In the genomic region with DNA sequence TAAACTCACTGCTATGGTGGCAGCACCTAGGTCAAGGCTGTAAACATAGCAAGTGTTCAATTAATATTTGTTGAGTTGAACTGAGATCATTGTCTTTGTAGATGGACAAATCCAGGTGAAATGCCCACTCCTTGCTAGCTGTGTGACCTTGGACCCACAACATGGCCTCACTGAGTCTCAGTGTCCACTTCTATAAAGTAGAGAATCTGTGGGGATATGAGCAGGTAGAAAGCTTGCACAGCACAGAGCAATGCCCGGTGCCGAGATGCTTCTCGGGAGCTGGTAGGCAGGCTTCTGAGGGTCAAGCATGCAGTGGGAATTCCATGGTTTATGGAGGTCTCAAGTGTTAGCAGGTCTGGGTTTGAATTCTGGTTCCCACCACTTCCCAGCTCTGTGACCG, we compare ENCODE assay signal across 17 cellular contexts.
A peak's percentile ranks its signal among the peaks of the same experiment; 100 is the strongest.
DNase-seq lines count a peak whose midpoint lies in the region; ATAC-seq and TF ChIP-seq lines count a peak whose summit lies in the region.
"Had no signal": no experiment of that assay in that cellular context is flagged by ENCODE, and none has a peak within 500 bp of the region (broad histone marks: within the 10 kb centered on the region; RNA-seq: fewer than 3 reads in every experiment).

No MANE protein-coding gene starts in this region.

- peaks cover 35% of the 10 kb centered on the region for H3K27me3 ChIP-seq in osteoblast (ENCODE audit: insufficient read depth, low read length)
- no peaks in the 10 kb centered on the region for H3K27me3 ChIP-seq in uterus

- H3K27ac Mint-ChIP-seq in activated naive CD4-positive, alpha-beta T cell treated with anti-CD3 and anti-CD28 coated beads, Interleukin-2, amount 10 ng/mL, durations not matched to agents 7 days and 5 days, result no peak overlapping the region
- no peak overlapping the region for H3K27ac Mint-ChIP-seq in activated naive CD4-positive, alpha-beta T cell treated with anti-CD3 and anti-CD28 coated beads, Interleukin-2, amount 50 U/mL, for 72 hours
- peak overlapping the region; percentile 82 for H3K27ac Mint-ChIP-seq in T-helper 17 cell

- H3K79me2 ChIP-seq in osteoblast (ENCODE audit: insufficient read depth, low read length), result no peaks in the 10 kb centered on the region

- peaks cover 24% of the 10 kb centered on the region for H3K4me1 ChIP-seq in osteoblast (ENCODE audit: insufficient read depth, low read length)
- no peaks in the 10 kb centered on the region for H3K4me1 ChIP-seq in uterus

- H3K36me3 ChIP-seq in osteoblast (ENCODE audit: insufficient read depth, low read length) (no peaks in the 10 kb centered on the region), uterus (no peaks in the 10 kb centered on the region)

- no peak overlapping the region for H2AFZ ChIP-seq in osteoblast (ENCODE audit: low read length)
- H2AFZ ChIP-seq: GM23248 had no signal

- CTCF ChIA-PET in activated naive CD4-positive, alpha-beta T cell treated with anti-CD3 and anti-CD28 coated beads, Interleukin-2, amount 10 ng/mL, durations not matched to agents 7 days and 5 days (lab: Charles Lee), result interaction anchor here (3.1 kb wide), 1 partner anchor 13 kb away, joined by 12 read pairs; no protein-coding TSS in a partner anchor

- no peak for TF ChIP-seq POLR2A in uterus (IDR thresholded peaks at IDR 0.05)

- H3K4me3 Mint-ChIP-seq in activated naive CD4-positive, alpha-beta T cell treated with anti-CD3 and anti-CD28 coated beads, Interleukin-2, amount 10 ng/mL, durations not matched to agents 7 days and 5 days, result no peak overlapping the region
- H3K4me3 Mint-ChIP-seq in T-helper 17 cell, result no peak overlapping the region
- H3K4me3 Mint-ChIP-seq: CD8-positive, alpha-beta memory T cell had no signal

- H4K20me1 ChIP-seq in osteoblast (ENCODE audit: insufficient read depth, low read length), result no peaks in the 10 kb centered on the region

- no peaks in the 10 kb centered on the region for H3K9me3 Mint-ChIP-seq in activated naive CD4-positive, alpha-beta T cell treated with anti-CD3 and anti-CD28 coated beads, Interleukin-2, amount 10 ng/mL, durations not matched to agents 7 days and 5 days
- H3K9me3 Mint-ChIP-seq in activated naive CD4-positive, alpha-beta T cell treated with anti-CD3 and anti-CD28 coated beads, Interleukin-2, amount 50 U/mL, for 72 hours, result no peaks in the 10 kb centered on the region
- H3K9me3 Mint-ChIP-seq: CD4-positive, CD25-positive, alpha-beta regulatory T cell; CD8-positive, alpha-beta memory T cell had no signal

- peaks cover 8% of the 10 kb centered on the region for H3K4me1 Mint-ChIP-seq in activated naive CD4-positive, alpha-beta T cell treated with anti-CD3 and anti-CD28 coated beads, Interleukin-2, amount 10 ng/mL, durations not matched to agents 7 days and 5 days
- H3K4me1 Mint-ChIP-seq in T-helper 17 cell, result peaks cover 24% of the 10 kb centered on the region

- DNase-seq in activated naive CD4-positive, alpha-beta T cell treated with anti-CD3 and anti-CD28 coated beads, Interleukin-2, amount 10 ng/mL, durations not matched to agents 7 days and 5 days, result peak; percentile 9
- no peak for DNase-seq in activated naive CD4-positive, alpha-beta T cell treated with anti-CD3 and anti-CD28 coated beads, Interleukin-2, amount 50 U/mL, for 72 hours (ENCODE audit: low spot score in 2 of 2)
- no peak for DNase-seq in T-helper 17 cell
- peak; percentile 52 for DNase-seq in osteoblast (ENCODE audit: insufficient read length, low spot score, missing footprints)
- no peak for DNase-seq in glomerular visceral epithelial cell (ENCODE audit: extremely low spot score)
- DNase-seq in amniotic stem cell (lab: John Stamatoyannopoulos, UW), result no peak
- DNase-seq in uterus, result no peak
- DNase-seq: 8988T; CD4-positive, CD25-positive, alpha-beta regulatory T cell; CD8-positive, alpha-beta memory T cell; COR-L47; DMS 273 treated with DMSO at 0.1 percent for 48 hours; DMS53; DND-41; EL; HCEC 1CT had no signal

- H3K27me3 Mint-ChIP-seq in activated naive CD4-positive, alpha-beta T cell treated with anti-CD3 and anti-CD28 coated beads, Interleukin-2, amount 10 ng/mL, durations not matched to agents 7 days and 5 days, result peaks cover 55% of the 10 kb centered on the region
- peaks cover 13% of the 10 kb centered on the region for H3K27me3 Mint-ChIP-seq in T-helper 17 cell
- H3K27me3 Mint-ChIP-seq: CD4-positive, CD25-positive, alpha-beta regulatory T cell had no signal

- H3K4me3 ChIP-seq in osteoblast (ENCODE audit: insufficient read depth, low read length) (no peak overlapping the region), uterus (no peak overlapping the region)
- H3K4me3 ChIP-seq: GM23248 had no signal

- intact Hi-C loops in uterus (cut with DNase I; ENCODE audit: low total_unique reads), result no loop called here

- no peak overlapping the region for H3K4me2 ChIP-seq in osteoblast (ENCODE audit: insufficient read depth, low read length)

- no peak for ATAC-seq in activated naive CD4-positive, alpha-beta T cell treated with anti-CD3 and anti-CD28 coated beads, Interleukin-2, amount 50 U/mL, for 72 hours
- no peak for ATAC-seq in T-helper 17 cell

- no peak overlapping the region for H3K27ac ChIP-seq in osteoblast (ENCODE audit: low read depth, low read length)
- H3K27ac ChIP-seq in uterus, result no peak overlapping the region
- H3K27ac ChIP-seq: GM23248 had no signal

- no peak for TF ChIP-seq CTCF in osteoblast (IDR thresholded peaks at IDR 0.05; ENCODE audit: extremely low read depth, low read depth, low read length)
- TF ChIP-seq CTCF in uterus (IDR thresholded peaks at IDR 0.05), result no peak

- H3K36me3 Mint-ChIP-seq in activated naive CD4-positive, alpha-beta T cell treated with anti-CD3 and anti-CD28 coated beads, Interleukin-2, amount 10 ng/mL, durations not matched to agents 7 days and 5 days, result no peaks in the 10 kb centered on the region
- no peaks in the 10 kb centered on the region for H3K36me3 Mint-ChIP-seq in activated naive CD4-positive, alpha-beta T cell treated with anti-CD3 and anti-CD28 coated beads, Interleukin-2, amount 50 U/mL, for 72 hours
- no peaks in the 10 kb centered on the region for H3K36me3 Mint-ChIP-seq in T-helper 17 cell (ENCODE audit: low read depth)
- H3K36me3 Mint-ChIP-seq: CD4-positive, CD25-positive, alpha-beta regulatory T cell; CD8-positive, alpha-beta memory T cell had no signal

- H3K9me3 ChIP-seq in T-helper 17 cell (ENCODE audit: control insufficient read depth, low read length, poor library complexity, severe bottlenecking) (no peaks in the 10 kb centered on the region), osteoblast (ENCODE audit: low read depth, low read length) (no peaks in the 10 kb centered on the region), uterus (no peaks in the 10 kb centered on the region)

Comparison
In these comparisons a context has a peak if more than half of its experiments do, and no peak if none do; other contexts are left out.
1. DNase-seq: peak in activated naive CD4-positive, alpha-beta T cell treated with anti-CD3 and anti-CD28 coated beads, Interleukin-2, amount 10 ng/mL, durations not matched to agents 7 days and 5 days (single experiment) and osteoblast (single experiment); none in activated naive CD4-positive, alpha-beta T cell treated with anti-CD3 and anti-CD28 coated beads, Interleukin-2, amount 50 U/mL, for 72 hours (0 of 2), T-helper 17 cell (0 of 3), glomerular visceral epithelial cell (single experiment), amniotic stem cell (single experiment) and uterus (0 of 2).